ENCODE assay signal across 15 cellular contexts in the genomic region with DNA sequence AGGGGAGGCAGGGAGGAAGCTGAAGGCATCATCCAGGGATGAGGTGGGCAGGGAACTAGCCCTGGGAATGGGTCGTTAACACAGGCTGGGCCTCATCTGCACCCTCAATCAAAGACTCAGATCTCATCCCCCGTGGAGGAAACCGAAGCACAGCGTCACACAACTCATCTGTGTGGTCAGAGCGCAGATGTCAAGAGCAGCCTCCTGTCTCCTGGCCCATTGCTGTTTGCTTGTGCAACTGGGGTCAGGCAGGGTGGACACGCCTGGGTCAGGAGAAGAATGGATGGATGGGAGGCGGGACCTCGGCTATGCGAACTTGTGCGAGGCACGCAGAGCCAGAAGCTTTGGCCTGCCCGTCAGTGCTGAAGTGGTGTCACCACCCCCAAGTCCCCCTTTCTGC.
DNase-seq lines count a peak whose midpoint lies in the region; ATAC-seq and TF ChIP-seq lines count a peak whose summit lies in the region.
"Had no signal": no experiment of that assay in that cellular context is flagged by ENCODE, and none has a peak within 500 bp of the region (broad histone marks: within the 10 kb centered on the region; RNA-seq: fewer than 3 reads in every experiment).

No MANE protein-coding gene starts in this region.

- intact Hi-C loops in CD8-positive, alpha-beta T cell (cut with DNase I, micrococcal nuclease), result no loop called here

- no peaks in the 10 kb centered on the region for H4K20me1 ChIP-seq in neural cell (ENCODE audit: insufficient read depth)

- H3K27ac Mint-ChIP-seq in brain, result peak overlapping the region; percentile 15 to 99 (median 94)
- no peak overlapping the region for H3K27ac Mint-ChIP-seq in CD8-positive, alpha-beta T cell
- H3K27ac Mint-ChIP-seq in osteocyte (ENCODE audit: unreplicated experiment), result no peak overlapping the region
- H3K27ac Mint-ChIP-seq: CD4-positive, alpha-beta T cell; IgD-negative memory B cell had no signal

- H3K9me3 Mint-ChIP-seq in brain (peaks cover 0 to 7% (median 0%) of the 10 kb centered on the region in 5 experiments), osteocyte (ENCODE audit: unreplicated experiment) (no peaks in the 10 kb centered on the region)
- H3K9me3 Mint-ChIP-seq in CD8-positive, alpha-beta T cell, result no peaks in the 10 kb centered on the region
- H3K9me3 Mint-ChIP-seq: CD4-positive, alpha-beta T cell had no signal

- no peak for TF ChIP-seq EP300 in neural cell (conservative IDR thresholded peaks at IDR 0.05; ENCODE audit: poor library complexity, severe bottlenecking)

- peak overlapping the region; percentile 92 for H3K27ac ChIP-seq in neural cell (ENCODE audit: low read length)
- H3K27ac ChIP-seq in substantia nigra (ENCODE audit: low read depth, low read length, poor library complexity, severe bottlenecking), result peak overlapping the region; percentile 11
- no peak overlapping the region for H3K27ac ChIP-seq in CD8-positive, alpha-beta T cell (ENCODE audit: low read depth, low read length)
- H3K27ac ChIP-seq: C4-2B, GM23248 had no signal

- TF ChIP-seq RAD21 in neural cell (conservative IDR thresholded peaks at IDR 0.05), result no peak

- no peak overlapping the region for H3K4me3 ChIP-seq in neural cell (ENCODE audit: low read length)
- no peak overlapping the region for H3K4me3 ChIP-seq in CD8-positive, alpha-beta T cell (ENCODE audit: low read depth, low read length)
- H3K4me3 ChIP-seq: GM23248, HAP-1 had no signal

- no peaks in the 10 kb centered on the region for H3K27me3 Mint-ChIP-seq in brain
- peaks cover 2% of the 10 kb centered on the region for H3K27me3 Mint-ChIP-seq in CD8-positive, alpha-beta T cell (ENCODE audit: low read depth)
- peaks cover 19% of the 10 kb centered on the region for H3K27me3 Mint-ChIP-seq in osteocyte (ENCODE audit: unreplicated experiment)

- H3K79me2 ChIP-seq in neural cell (replicated peaks; ENCODE audit: insufficient read depth, low read length), result no peaks in the 10 kb centered on the region

- H3K9me2 ChIP-seq in neural cell (ENCODE audit: insufficient read depth, low read length), result no peaks in the 10 kb centered on the region

- H3K9ac ChIP-seq in neural cell (ENCODE audit: low read length), result peak overlapping the region; percentile 74
- H3K9ac ChIP-seq: GM23248 had no signal

- no peak for ATAC-seq in CD8-positive, alpha-beta T cell

- no peaks in the 10 kb centered on the region for H3K9me3 ChIP-seq in neural cell (ENCODE audit: low read length)
- no peaks in the 10 kb centered on the region for H3K9me3 ChIP-seq in CD8-positive, alpha-beta T cell (ENCODE audit: low read length)
- H3K9me3 ChIP-seq: HAP-1 had no signal

- no peaks in the 10 kb centered on the region for H3K4me1 ChIP-seq in CD8-positive, alpha-beta T cell (ENCODE audit: insufficient read depth, low read length)

- no peaks in the 10 kb centered on the region for H3K27me3 ChIP-seq in neural cell (ENCODE audit: insufficient read depth, low read depth, low read length)
- H3K27me3 ChIP-seq in CD8-positive, alpha-beta T cell (ENCODE audit: insufficient read depth, low read length), result no peaks in the 10 kb centered on the region

- DNase-seq in substantia nigra (lab: John Stamatoyannopoulos, UW) (no peak), Ammon's horn (ENCODE audit: low spot score) (no peak), osteocyte (ENCODE audit: extremely low spot score, unreplicated experiment) (no peak)
- DNase-seq in CD8-positive, alpha-beta T cell, result no peak
- DNase-seq: ACHN; CD4-positive, alpha-beta T cell; DMS153; DMS79; GDM1; GM23248 had no signal

- H3K4me1 Mint-ChIP-seq in brain (peaks cover 87% of the 10 kb centered on the region), osteocyte (ENCODE audit: unreplicated experiment) (no peaks in the 10 kb centered on the region)
- H3K4me1 Mint-ChIP-seq in CD8-positive, alpha-beta T cell (ENCODE audit: low read depth), result no peaks in the 10 kb centered on the region
- H3K4me1 Mint-ChIP-seq: IgD-negative memory B cell had no signal

- TF ChIP-seq CTCF in brain (conservative IDR thresholded peaks at IDR 0.05), result no peak
- no peak for TF ChIP-seq CTCF in neural cell (IDR thresholded peaks at IDR 0.05; ENCODE audit: poor library complexity, severe bottlenecking)
- TF ChIP-seq CTCF in CD8-positive, alpha-beta T cell (IDR thresholded peaks at IDR 0.05), result no peak
- no peak for TF ChIP-seq CTCF in osteocyte (IDR thresholded peaks at IDR 0.05)

- CTCF ChIA-PET in CD8-positive, alpha-beta T cell (lab: Charles Lee), result interaction anchor here (1.0 kb wide), 1 partner anchor 16 kb away, joined by 3 read pairs; no protein-coding TSS in a partner anchor

- H3K4me3 Mint-ChIP-seq in brain (peak overlapping the region in 1 of 5 experiments; percentile 68), osteocyte (ENCODE audit: unreplicated experiment) (no peak overlapping the region)
- no peak overlapping the region for H3K4me3 Mint-ChIP-seq in CD8-positive, alpha-beta T cell
- H3K4me3 Mint-ChIP-seq: CD4-positive, alpha-beta T cell; IgD-negative memory B cell had no signal

- H2AFZ ChIP-seq in neural cell (ENCODE audit: low read depth, low read length), result no peak overlapping the region
- H2AFZ ChIP-seq: GM23248 had no signal

- POLR2A ChIA-PET in CD8-positive, alpha-beta T cell (lab: Charles Lee), result no interaction called here

- peaks cover 10% of the 10 kb centered on the region for H3F3A ChIP-seq in neural cell (ENCODE audit: insufficient read depth, low read length, poor library complexity, severe bottlenecking)

- no peaks in the 10 kb centered on the region for H3K36me3 ChIP-seq in neural cell (ENCODE audit: insufficient read depth, low read length)
- H3K36me3 ChIP-seq in CD8-positive, alpha-beta T cell (ENCODE audit: insufficient read depth, low read length), result no peaks in the 10 kb centered on the region
- H3K36me3 ChIP-seq: HAP-1 had no signal

- H3K36me3 Mint-ChIP-seq in brain (no peaks in the 10 kb centered on the region), osteocyte (ENCODE audit: unreplicated experiment) (no peaks in the 10 kb centered on the region)
- no peaks in the 10 kb centered on the region for H3K36me3 Mint-ChIP-seq in CD8-positive, alpha-beta T cell
- H3K36me3 Mint-ChIP-seq: IgD-negative memory B cell had no signal

- H3K4me2 ChIP-seq in neural cell (ENCODE audit: low read length), result no peak overlapping the region

TF ChIP-seq in neural cell, 6 proteins besides CTCF, POLR2A, EP300 and RAD21:
- TF ChIP-seq MXI1 (conservative IDR thresholded peaks at IDR 0.05; ENCODE audit: poor library complexity, severe bottlenecking) (no peak), TAF1 (IDR thresholded peaks at IDR 0.05; ENCODE audit: low read depth) (no peak), POLR2AphosphoS5 (IDR thresholded peaks at IDR 0.05) (no peak), EZH2 (IDR thresholded peaks at IDR 0.05; ENCODE audit: borderline replicate concordance, insufficient read depth, low read length, poor library complexity, severe bottlenecking) (no peak), SMC3 (conservative IDR thresholded peaks at IDR 0.05; ENCODE audit: poor library complexity) (no peak)
- TF ChIP-seq, protein P1, sequence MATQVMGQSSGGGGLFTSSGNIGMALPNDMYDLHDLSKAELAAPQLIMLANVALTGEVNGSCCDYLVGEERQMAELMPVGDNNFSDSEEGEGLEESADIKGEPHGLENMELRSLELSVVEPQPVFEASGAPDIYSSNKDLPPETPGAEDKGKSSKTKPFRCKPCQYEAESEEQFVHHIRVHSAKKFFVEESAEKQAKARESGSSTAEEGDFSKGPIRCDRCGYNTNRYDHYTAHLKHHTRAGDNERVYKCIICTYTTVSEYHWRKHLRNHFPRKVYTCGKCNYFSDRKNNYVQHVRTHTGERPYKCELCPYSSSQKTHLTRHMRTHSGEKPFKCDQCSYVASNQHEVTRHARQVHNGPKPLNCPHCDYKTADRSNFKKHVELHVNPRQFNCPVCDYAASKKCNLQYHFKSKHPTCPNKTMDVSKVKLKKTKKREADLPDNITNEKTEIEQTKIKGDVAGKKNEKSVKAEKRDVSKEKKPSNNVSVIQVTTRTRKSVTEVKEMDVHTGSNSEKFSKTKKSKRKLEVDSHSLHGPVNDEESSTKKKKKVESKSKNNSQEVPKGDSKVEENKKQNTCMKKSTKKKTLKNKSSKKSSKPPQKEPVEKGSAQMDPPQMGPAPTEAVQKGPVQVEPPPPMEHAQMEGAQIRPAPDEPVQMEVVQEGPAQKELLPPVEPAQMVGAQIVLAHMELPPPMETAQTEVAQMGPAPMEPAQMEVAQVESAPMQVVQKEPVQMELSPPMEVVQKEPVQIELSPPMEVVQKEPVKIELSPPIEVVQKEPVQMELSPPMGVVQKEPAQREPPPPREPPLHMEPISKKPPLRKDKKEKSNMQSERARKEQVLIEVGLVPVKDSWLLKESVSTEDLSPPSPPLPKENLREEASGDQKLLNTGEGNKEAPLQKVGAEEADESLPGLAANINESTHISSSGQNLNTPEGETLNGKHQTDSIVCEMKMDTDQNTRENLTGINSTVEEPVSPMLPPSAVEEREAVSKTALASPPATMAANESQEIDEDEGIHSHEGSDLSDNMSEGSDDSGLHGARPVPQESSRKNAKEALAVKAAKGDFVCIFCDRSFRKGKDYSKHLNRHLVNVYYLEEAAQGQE (IDR thresholded peaks at IDR 0.05; ENCODE audit: borderline replicate concordance), result no peak

Comparison
In these comparisons a context has a peak if more than half of its experiments do, and no peak if none do; other contexts are left out.
1. H3K27ac Mint-ChIP-seq: peak in brain (5 of 5); none in CD8-positive, alpha-beta T cell (single experiment) and osteocyte (single experiment).